ENCODE assay signal across 7 cellular contexts in the genomic region with DNA sequence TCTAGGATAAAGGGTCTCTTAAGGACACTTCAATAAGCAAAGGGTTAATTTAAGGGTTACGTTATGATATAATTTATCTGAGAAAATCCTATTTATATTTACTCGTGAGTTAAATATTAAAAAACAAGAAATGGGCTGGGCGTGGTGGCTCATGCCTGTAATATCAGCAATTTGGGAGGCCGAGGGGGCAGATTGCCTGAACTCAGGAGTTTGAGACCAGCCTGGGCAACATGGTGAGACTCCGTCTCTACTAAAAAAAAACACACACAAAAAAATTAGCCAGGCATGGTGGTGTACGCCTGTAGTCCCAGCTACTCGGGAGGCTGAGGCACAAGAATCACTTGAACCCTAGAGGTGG. TPM values are rescaled to one million over a fixed set of nuclear protein-coding genes. Genes with fewer than 3 reads are reported as not detected.
DNase-seq lines count a peak whose midpoint lies in the region; ATAC-seq and TF ChIP-seq lines count a peak whose summit lies in the region.
"Not testable (repeated sequence)": the region's sequence is repeated elsewhere in the genome, so short reads cannot be mapped to it uniquely, and the experiment has no call there.
"Had no signal": no experiment of that assay in that cellular context is flagged by ENCODE, and none has a peak within 500 bp of the region (broad histone marks: within the 10 kb centered on the region; RNA-seq: fewer than 3 reads in every experiment).

No MANE protein-coding gene starts in this region.

- H3K9me3 ChIP-seq in PC-3 (ENCODE audit: low read length); SJSA1 (replicated peaks); hepatocyte (ENCODE audit: low read depth); liver (ENCODE audit: control insufficient read depth in 4 of 4, low read length in 3 of 4): not testable (repeated sequence)

- not testable (repeated sequence) for H4K20me1 ChIP-seq in PC-3 (ENCODE audit: low read length); hepatocyte (ENCODE audit: insufficient read depth, poor library complexity, severe bottlenecking)

- TF ChIP-seq RAD21 in liver (IDR thresholded peaks at IDR 0.05): not testable (repeated sequence)

- POLR2A ChIA-PET in PC-3 (lab: Charles Lee; ENCODE audit: unreplicated experiment): not testable (repeated sequence)

- not testable (repeated sequence) for H3K4me2 ChIP-seq in PC-3 (ENCODE audit: low read length); hepatocyte

- peaks cover 34% of the 10 kb centered on the region for H3K4me1 Mint-ChIP-seq in progenitor cell of endocrine pancreas (ENCODE audit: low read depth)

- H3F3A ChIP-seq in PC-3 (ENCODE audit: low read length, unreplicated experiment): not testable (repeated sequence)

- WGBS in hepatocyte (ENCODE audit: low lambda C conversion rate, missing lambda C conversion rate): 77% methylated on average over 7 of the region's 7 CpGs
- WGBS in liver: 35% methylated on average over 7 of the region's 7 CpGs

- not testable (repeated sequence) for H3K4me3 ChIP-seq in ACC112 (ENCODE audit: low read depth, low read length); PC-3 (ENCODE audit: low read length); SJSA1; hepatocyte; liver (ENCODE audit: low read depth in 1 of 3, low read length in 3 of 3)

- H3K27me3 Mint-ChIP-seq in progenitor cell of endocrine pancreas: not testable (repeated sequence)

- not testable (repeated sequence) for H3K36me3 ChIP-seq in ACC112 (ENCODE audit: insufficient read depth, low read length); PC-3 (ENCODE audit: low read depth, low read length); SJSA1; hepatocyte (replicated peaks; ENCODE audit: insufficient read depth, low read depth); liver (ENCODE audit: control insufficient read depth in 4 of 4, insufficient read depth in 3 of 4, low read depth in 1 of 4, low read length in 3 of 4)

- not testable (repeated sequence) for H3K4me3 Mint-ChIP-seq in progenitor cell of endocrine pancreas (ENCODE audit: low read depth)

- not testable (repeated sequence) for DNase-seq in PC-3; SJSA1 (ENCODE audit: low read depth in 1 of 2, low spot score in 2 of 2); hepatocyte (ENCODE audit: low spot score); progenitor cell of endocrine pancreas (ENCODE audit: low spot score, unreplicated experiment)

- H3K9me3 Mint-ChIP-seq in progenitor cell of endocrine pancreas (ENCODE audit: low read depth): peaks cover 10% of the 10 kb centered on the region

- H3K27ac Mint-ChIP-seq in progenitor cell of endocrine pancreas: peak overlapping the region; percentile 56

- not testable (repeated sequence) for H3K27me3 ChIP-seq in ACC112 (ENCODE audit: insufficient read depth, low read length); PC-3 (ENCODE audit: low read length); SJSA1 (replicated peaks); hepatocyte; liver (ENCODE audit: control insufficient read depth in 4 of 4, insufficient read depth in 4 of 4, low read length in 3 of 4)

- not testable (repeated sequence) for H3K9me2 ChIP-seq in PC-3 (replicated peaks; ENCODE audit: low read length); hepatocyte (replicated peaks; ENCODE audit: insufficient read depth)

- H2AFZ ChIP-seq in ACC112 (ENCODE audit: low read length, unreplicated experiment); PC-3 (ENCODE audit: low read length); hepatocyte: not testable (repeated sequence)

- not testable (repeated sequence) for ATAC-seq in PC-3

- not testable (repeated sequence) for TF ChIP-seq CTCF in PC-3 (conservative IDR thresholded peaks at IDR 0.05; ENCODE audit: low read depth, low read length); hepatocyte (IDR thresholded peaks at IDR 0.05; ENCODE audit: poor library complexity); liver (IDR thresholded peaks at IDR 0.05; ENCODE audit: low read depth, low read length, missing input control); progenitor cell of endocrine pancreas (IDR thresholded peaks at IDR 0.05; ENCODE audit: unreplicated experiment)

- not testable (repeated sequence) for H3K79me2 ChIP-seq in ACC112 (ENCODE audit: control insufficient read depth, insufficient read depth, low read length, unreplicated experiment); PC-3 (ENCODE audit: low read length); hepatocyte

- CTCF ChIA-PET in PC-3 (lab: Charles Lee): not testable (repeated sequence)

- intact Hi-C loops in PC-3 (cut with micrococcal nuclease): loop anchor here (5.0 kb wide), 1 partner anchor 34 kb away; no protein-coding TSS in a partner anchor

- not testable (repeated sequence) for H3K36me3 Mint-ChIP-seq in progenitor cell of endocrine pancreas (ENCODE audit: insufficient read depth)

- H3K4me1 ChIP-seq in ACC112 (ENCODE audit: control insufficient read depth, insufficient read depth, low read length, unreplicated experiment) (peaks cover 54% of the 10 kb centered on the region), PC-3 (ENCODE audit: insufficient read depth, low read length) (peaks cover 47% of the 10 kb centered on the region), SJSA1 (replicated peaks) (peaks cover 52% of the 10 kb centered on the region), hepatocyte (ENCODE audit: insufficient read depth) (peaks cover 22% of the 10 kb centered on the region), liver (ENCODE audit: control insufficient read depth in 4 of 4, insufficient read depth in 4 of 4, low read length in 3 of 4) (peaks cover 10 to 48% (median 35%) of the 10 kb centered on the region in 4 donors)

- H3K9ac ChIP-seq in PC-3 (ENCODE audit: low read length); liver (ENCODE audit: low read depth in 1 of 2, low read length in 2 of 2): not testable (repeated sequence)

- BruUV-seq in PC-3 (replicated peaks; lab: Mats Ljungman, UMichigan): not testable (repeated sequence)

- H3K27ac ChIP-seq in ACC112 (ENCODE audit: low read depth, low read length) (peak overlapping the region; percentile 18; the same call in 1 of the 2 replicates), PC-3 (ENCODE audit: low read length) (peak overlapping the region; percentile 70; the same call in 1 of the 2 replicates), SJSA1 (peak overlapping the region; percentile 67), hepatocyte (peak overlapping the region; percentile 40), liver (ENCODE audit: low read depth in 1 of 2, low read length in 2 of 2) (peak overlapping the region; percentile 79 to 86)

RNA-seq across cellular contexts. Expression of a gene that starts 50.4 kb away (rescaled TPM):
- total RNA-seq in PC-3 (2014; rRNA removed): not detected in 2 replicates
- total RNA-seq in SJSA1 (2014; rRNA removed; shearing (Covaris generic)): 11.9 and 14.5 TPM in 2 replicates
- 10.0 and 11.6 TPM in 2 replicates for total RNA-seq in hepatocyte
- 3.7 and 3.9 TPM in 2 replicates for polyA plus RNA-seq in hepatocyte
- total RNA-seq in liver: 10 to 100 TPM in 1 of 2 donors, 1 to 10 TPM in 1; 9.6 to 23.6 TPM
- polyA plus RNA-seq in liver: 1 to 10 TPM; 1.9 to 4.5 TPM
- total RNA-seq in progenitor cell of endocrine pancreas: 2.3 and 2.6 TPM in 2 replicates
- polyA plus RNA-seq: IgD-negative memory B cell had no signal

Comparison
In these comparisons a context has a peak if more than half of its experiments do, and no peak if none do; other contexts are left out.
1. H3K27ac ChIP-seq: peak in every context shown above with its lines; median percentile 82 in liver; 70 in PC-3; 67 in SJSA1; 40 in hepatocyte; 18 in ACC112.